In genomic region chr19:10450853-10451609, GRCh38 we compare ENCODE assay signal across 1 cellular context.
TF ChIP-seq lines count a peak whose summit lies in the region.

No MANE protein-coding gene starts in this region.

TF ChIP-seq in GM12878, 131 proteins besides CTCF, POLR2A, EP300 and RAD21 (continued from another document):
- TF ChIP-seq ZNF274 (IDR thresholded peaks at IDR 0.05; ENCODE audit: insufficient read depth, insufficient read length) (no peak), MYC (IDR thresholded peaks at IDR 0.05; ENCODE audit: insufficient read depth, insufficient read length, insufficient replicate concordance, low read length, severe bottlenecking) (no peak), BCL11A (IDR thresholded peaks at IDR 0.05; ENCODE audit: low read depth, low read length) (no peak), STAT1 (conservative IDR thresholded peaks at IDR 0.05) (no peak), FOS (IDR thresholded peaks at IDR 0.05; ENCODE audit: borderline replicate concordance, extremely low read depth, insufficient read length) (no peak), CBFB (IDR thresholded peaks at IDR 0.05; ENCODE audit: low read depth) (no peak), CREB1 (IDR thresholded peaks at IDR 0.05; ENCODE audit: low read depth) (no peak), SMC3 (IDR thresholded peaks at IDR 0.05; ENCODE audit: borderline replicate concordance, low read length) (no peak), MXI1 (IDR thresholded peaks at IDR 0.05; ENCODE audit: low read depth, low read length) (no peak), ZNF217 (IDR thresholded peaks at IDR 0.05) (no peak)
